8 cellular contexts compared by ENCODE assay signal in the genomic region with DNA sequence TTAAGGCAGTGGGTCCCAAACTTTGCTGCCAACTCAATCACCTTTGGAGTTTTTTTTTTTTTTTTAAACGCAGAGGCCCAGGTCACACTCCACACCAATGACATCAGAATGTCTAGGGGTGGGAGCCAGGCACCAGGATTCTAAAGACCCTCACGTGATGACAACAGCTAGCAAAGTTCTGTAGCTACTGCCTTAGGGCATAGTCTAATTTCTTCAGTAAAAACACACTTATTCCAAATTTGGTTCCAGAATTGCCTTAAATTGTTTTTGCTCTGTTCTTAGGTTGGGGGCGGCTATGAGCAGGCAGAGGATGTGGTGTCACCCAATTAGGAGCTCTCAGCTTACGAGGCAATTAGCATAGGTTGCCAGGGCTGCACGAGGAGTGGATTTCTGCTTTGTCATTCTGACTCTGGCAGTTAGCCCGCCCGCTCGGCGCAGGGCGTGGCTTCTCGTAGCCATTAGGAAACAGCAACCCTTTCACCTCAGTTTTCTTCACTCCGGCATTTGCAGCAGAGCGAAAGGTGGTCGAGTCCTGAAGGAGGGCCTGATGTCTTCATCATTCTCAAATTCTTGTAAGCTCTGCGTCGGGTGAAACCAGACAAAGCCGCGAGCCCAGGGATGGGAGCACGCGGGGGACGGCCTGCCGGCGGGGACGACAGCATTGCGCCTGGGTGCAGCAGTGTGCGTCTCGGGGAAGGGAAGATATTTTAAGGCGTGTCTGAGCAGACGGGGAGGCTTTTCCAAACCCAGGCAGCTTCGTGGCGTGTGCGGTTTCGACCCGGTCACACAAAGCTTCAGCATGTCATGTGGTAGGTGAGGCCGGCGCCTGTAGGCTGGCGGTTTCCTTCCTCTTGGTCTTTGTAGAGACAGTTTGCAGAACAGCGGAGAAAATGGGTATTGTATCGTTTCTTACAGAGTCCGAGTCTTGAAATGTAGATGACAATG. TPM values are rescaled to one million over a fixed set of nuclear protein-coding genes. Genes with fewer than 3 reads are reported as not detected.
A peak's percentile ranks its signal among the peaks of the same experiment; 100 is the strongest.
DNase-seq lines count a peak whose midpoint lies in the region; ATAC-seq, FAIRE-seq and TF ChIP-seq lines count a peak whose summit lies in the region.

No MANE protein-coding gene starts in this region.

- ATAC-seq in GM18498 (IDR thresholded peaks at IDR 0.05; ENCODE audit: unreplicated experiment): peak; percentile 91
- ATAC-seq in HG02884 (IDR thresholded peaks at IDR 0.05; ENCODE audit: unreplicated experiment): peak; percentile 81
- ATAC-seq in T-helper 17 cell: peak; percentile 91

- H3K4me1 ChIP-seq in right atrium auricular region: peaks cover 0 to 32% of the 10 kb centered on the region in 2 donors
- H3K4me1 ChIP-seq in prostate gland (replicated peaks): no peaks in the 10 kb centered on the region

- peak overlapping the region; percentile 98 for H3K4me3 Mint-ChIP-seq in T-helper 17 cell

- peak overlapping the region; percentile 69 to 71 for H3K4me3 ChIP-seq in right atrium auricular region
- H3K4me3 ChIP-seq in prostate gland: peak overlapping the region; percentile 54 to 61

- no peaks in the 10 kb centered on the region for H3K9me3 ChIP-seq in T-helper 17 cell (ENCODE audit: control insufficient read depth, low read length, poor library complexity, severe bottlenecking)
- no peaks in the 10 kb centered on the region for H3K9me3 ChIP-seq in right atrium auricular region
- no peaks in the 10 kb centered on the region for H3K9me3 ChIP-seq in prostate gland

- H3K27me3 ChIP-seq in right atrium auricular region (no peaks in the 10 kb centered on the region), prostate gland (replicated peaks; ENCODE audit: insufficient read depth) (no peaks in the 10 kb centered on the region)

- peak; percentile 79 for TF ChIP-seq POLR2A in prostate gland (IDR thresholded peaks at IDR 0.05)

- peaks cover 37% of the 10 kb centered on the region for H3K36me3 ChIP-seq in right atrium auricular region
- H3K36me3 ChIP-seq in prostate gland: no peaks in the 10 kb centered on the region

- peak; percentile 95 for DNase-seq in NCI-H146 treated with DMSO at 0.1 percent for 48 hours (lab: John Stamatoyannopoulos, UW; ENCODE audit: unreplicated experiment)
- peak; percentile 74 to 80 (median 78) for DNase-seq in T-helper 17 cell
- DNase-seq in right atrium auricular region (ENCODE audit: low spot score): peak; percentile 98
- peak; percentile 91 for DNase-seq in prostate gland (ENCODE audit: low spot score)
- DNase-seq in urothelium cell line (ENCODE audit: low spot score): peak; percentile 72

- no peak for FAIRE-seq in urothelium cell line (lab: Jason Lieb, UNC)

- H3K36me3 Mint-ChIP-seq in T-helper 17 cell (ENCODE audit: low read depth): no peaks in the 10 kb centered on the region

- peak overlapping the region; percentile 96 for H3K27ac Mint-ChIP-seq in T-helper 17 cell

- peaks cover 28% of the 10 kb centered on the region for H3K4me1 Mint-ChIP-seq in T-helper 17 cell

- intact Hi-C loops in prostate gland (cut with DNase I): loop anchor here (2.0 to 5.0 kb wide), 2 partner anchors 68 to 110 kb away; no protein-coding TSS in a partner anchor

- TF ChIP-seq CTCF in right atrium auricular region (IDR thresholded peaks at IDR 0.05) (no peak), prostate gland (IDR thresholded peaks at IDR 0.05) (no peak)

- peak overlapping the region; percentile 89 for H3K27ac ChIP-seq in angular gyrus (ENCODE audit: low read depth, low read length)
- peak overlapping the region; percentile 92 to 95 for H3K27ac ChIP-seq in right atrium auricular region
- peak overlapping the region; percentile 85 to 91 for H3K27ac ChIP-seq in prostate gland

- under 1% methylated on average over 39 of the region's 40 CpGs for WGBS in prostate gland

- H3K27me3 Mint-ChIP-seq in T-helper 17 cell: peaks cover 2% of the 10 kb centered on the region

RNA-seq across cellular contexts. Expression of a gene that starts 16.7 kb away (rescaled TPM):
- total RNA-seq in T-helper 17 cell (10 to 100 TPM; 12.2 to 13.7 TPM), right atrium auricular region (1 to 10 TPM; 2.9 to 3.3 TPM), prostate gland (10 to 100 TPM in 1 of 2 donors, 1 to 10 TPM in 1; 8.6 to 18.1 TPM)

Comparison
In these comparisons a context has a peak if more than half of its experiments do, and no peak if none do; other contexts are left out.
1. Peak in every context shown above with its lines: DNase-seq, ATAC-seq, H3K4me3 ChIP-seq and H3K27ac ChIP-seq.